2 cellular contexts compared by ENCODE assay signal in the genomic region with DNA sequence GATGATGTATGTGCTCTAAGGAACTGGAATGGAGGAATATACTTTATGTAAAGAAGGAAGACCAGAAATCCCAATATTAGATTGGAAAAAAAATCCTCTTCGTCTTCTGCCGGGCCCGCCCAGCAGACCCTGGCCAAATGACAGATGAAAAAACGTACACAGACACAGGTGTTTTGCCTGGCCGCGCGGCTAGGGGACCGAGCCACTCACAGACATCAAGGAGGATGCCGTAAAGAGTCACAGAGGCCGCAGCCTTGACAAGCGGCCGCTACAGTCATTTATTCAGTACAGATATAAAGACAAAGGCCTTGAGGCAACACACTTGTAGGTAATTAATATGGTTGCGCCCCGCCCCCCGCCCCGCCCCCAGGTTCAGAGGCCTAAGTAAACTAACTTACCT.
TF ChIP-seq lines count a peak whose summit lies in the region.

No MANE protein-coding gene starts in this region.

TF ChIP-seq in GM23338, 12 proteins besides CTCF, POLR2A, EP300 and RAD21:
- TF ChIP-seq, protein P1, sequence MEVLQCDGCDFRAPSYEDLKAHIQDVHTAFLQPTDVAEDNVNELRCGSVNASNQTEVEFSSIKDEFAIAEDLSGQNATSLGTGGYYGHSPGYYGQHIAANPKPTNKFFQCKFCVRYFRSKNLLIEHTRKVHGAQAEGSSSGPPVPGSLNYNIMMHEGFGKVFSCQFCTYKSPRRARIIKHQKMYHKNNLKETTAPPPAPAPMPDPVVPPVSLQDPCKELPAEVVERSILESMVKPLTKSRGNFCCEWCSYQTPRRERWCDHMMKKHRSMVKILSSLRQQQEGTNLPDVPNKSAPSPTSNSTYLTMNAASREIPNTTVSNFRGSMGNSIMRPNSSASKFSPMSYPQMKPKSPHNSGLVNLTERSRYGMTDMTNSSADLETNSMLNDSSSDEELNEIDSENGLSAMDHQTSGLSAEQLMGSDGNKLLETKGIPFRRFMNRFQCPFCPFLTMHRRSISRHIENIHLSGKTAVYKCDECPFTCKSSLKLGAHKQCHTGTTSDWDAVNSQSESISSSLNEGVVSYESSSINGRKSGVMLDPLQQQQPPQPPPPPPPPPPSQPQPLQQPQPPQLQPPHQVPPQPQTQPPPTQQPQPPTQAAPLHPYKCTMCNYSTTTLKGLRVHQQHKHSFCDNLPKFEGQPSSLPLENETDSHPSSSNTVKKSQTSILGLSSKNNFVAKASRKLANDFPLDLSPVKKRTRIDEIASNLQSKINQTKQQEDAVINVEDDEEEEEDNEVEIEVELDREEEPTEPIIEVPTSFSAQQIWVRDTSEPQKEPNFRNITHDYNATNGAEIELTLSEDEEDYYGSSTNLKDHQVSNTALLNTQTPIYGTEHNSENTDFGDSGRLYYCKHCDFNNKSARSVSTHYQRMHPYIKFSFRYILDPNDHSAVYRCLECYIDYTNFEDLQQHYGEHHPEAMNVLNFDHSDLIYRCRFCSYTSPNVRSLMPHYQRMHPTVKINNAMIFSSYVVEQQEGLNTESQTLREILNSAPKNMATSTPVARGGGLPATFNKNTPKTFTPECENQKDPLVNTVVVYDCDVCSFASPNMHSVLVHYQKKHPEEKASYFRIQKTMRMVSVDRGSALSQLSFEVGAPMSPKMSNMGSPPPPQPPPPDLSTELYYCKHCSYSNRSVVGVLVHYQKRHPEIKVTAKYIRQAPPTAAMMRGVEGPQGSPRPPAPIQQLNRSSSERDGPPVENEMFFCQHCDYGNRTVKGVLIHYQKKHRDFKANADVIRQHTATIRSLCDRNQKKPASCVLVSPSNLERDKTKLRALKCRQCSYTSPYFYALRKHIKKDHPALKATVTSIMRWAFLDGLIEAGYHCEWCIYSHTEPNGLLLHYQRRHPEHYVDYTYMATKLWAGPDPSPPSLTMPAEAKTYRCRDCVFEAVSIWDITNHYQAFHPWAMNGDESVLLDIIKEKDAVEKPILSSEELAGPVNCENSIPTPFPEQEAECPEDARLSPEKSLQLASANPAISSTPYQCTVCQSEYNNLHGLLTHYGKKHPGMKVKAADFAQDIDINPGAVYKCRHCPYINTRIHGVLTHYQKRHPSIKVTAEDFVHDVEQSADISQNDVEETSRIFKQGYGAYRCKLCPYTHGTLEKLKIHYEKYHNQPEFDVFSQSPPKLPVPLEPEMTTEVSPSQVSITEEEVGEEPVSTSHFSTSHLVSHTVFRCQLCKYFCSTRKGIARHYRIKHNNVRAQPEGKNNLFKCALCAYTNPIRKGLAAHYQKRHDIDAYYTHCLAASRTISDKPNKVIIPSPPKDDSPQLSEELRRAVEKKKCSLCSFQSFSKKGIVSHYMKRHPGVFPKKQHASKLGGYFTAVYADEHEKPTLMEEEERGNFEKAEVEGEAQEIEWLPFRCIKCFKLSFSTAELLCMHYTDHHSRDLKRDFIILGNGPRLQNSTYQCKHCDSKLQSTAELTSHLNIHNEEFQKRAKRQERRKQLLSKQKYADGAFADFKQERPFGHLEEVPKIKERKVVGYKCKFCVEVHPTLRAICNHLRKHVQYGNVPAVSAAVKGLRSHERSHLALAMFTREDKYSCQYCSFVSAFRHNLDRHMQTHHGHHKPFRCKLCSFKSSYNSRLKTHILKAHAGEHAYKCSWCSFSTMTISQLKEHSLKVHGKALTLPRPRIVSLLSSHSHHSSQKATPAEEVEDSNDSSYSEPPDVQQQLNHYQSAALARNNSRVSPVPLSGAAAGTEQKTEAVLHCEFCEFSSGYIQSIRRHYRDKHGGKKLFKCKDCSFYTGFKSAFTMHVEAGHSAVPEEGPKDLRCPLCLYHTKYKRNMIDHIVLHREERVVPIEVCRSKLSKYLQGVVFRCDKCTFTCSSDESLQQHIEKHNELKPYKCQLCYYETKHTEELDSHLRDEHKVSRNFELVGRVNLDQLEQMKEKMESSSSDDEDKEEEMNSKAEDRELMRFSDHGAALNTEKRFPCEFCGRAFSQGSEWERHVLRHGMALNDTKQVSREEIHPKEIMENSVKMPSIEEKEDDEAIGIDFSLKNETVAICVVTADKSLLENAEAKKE (CRISPR knock-in tag; IDR thresholded peaks at IDR 0.05) = no peak
- TF ChIP-seq JUNB (IDR thresholded peaks at IDR 0.05; ENCODE audit: unreplicated experiment) (no peak), EZH2phosphoT487 (IDR thresholded peaks at IDR 0.05; ENCODE audit: unreplicated experiment) (no peak), EZH2 (IDR thresholded peaks at IDR 0.05; ENCODE audit: low read depth, unreplicated experiment) (no peak)
- TF ChIP-seq, protein P2, sequence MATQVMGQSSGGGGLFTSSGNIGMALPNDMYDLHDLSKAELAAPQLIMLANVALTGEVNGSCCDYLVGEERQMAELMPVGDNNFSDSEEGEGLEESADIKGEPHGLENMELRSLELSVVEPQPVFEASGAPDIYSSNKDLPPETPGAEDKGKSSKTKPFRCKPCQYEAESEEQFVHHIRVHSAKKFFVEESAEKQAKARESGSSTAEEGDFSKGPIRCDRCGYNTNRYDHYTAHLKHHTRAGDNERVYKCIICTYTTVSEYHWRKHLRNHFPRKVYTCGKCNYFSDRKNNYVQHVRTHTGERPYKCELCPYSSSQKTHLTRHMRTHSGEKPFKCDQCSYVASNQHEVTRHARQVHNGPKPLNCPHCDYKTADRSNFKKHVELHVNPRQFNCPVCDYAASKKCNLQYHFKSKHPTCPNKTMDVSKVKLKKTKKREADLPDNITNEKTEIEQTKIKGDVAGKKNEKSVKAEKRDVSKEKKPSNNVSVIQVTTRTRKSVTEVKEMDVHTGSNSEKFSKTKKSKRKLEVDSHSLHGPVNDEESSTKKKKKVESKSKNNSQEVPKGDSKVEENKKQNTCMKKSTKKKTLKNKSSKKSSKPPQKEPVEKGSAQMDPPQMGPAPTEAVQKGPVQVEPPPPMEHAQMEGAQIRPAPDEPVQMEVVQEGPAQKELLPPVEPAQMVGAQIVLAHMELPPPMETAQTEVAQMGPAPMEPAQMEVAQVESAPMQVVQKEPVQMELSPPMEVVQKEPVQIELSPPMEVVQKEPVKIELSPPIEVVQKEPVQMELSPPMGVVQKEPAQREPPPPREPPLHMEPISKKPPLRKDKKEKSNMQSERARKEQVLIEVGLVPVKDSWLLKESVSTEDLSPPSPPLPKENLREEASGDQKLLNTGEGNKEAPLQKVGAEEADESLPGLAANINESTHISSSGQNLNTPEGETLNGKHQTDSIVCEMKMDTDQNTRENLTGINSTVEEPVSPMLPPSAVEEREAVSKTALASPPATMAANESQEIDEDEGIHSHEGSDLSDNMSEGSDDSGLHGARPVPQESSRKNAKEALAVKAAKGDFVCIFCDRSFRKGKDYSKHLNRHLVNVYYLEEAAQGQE (IDR thresholded peaks at IDR 0.05; ENCODE audit: unreplicated experiment) = no peak

TF ChIP-seq in WTC11, 78 proteins besides CTCF, POLR2A, EP300 and RAD21 (continued from another document):
- TF ChIP-seq, protein P3, sequence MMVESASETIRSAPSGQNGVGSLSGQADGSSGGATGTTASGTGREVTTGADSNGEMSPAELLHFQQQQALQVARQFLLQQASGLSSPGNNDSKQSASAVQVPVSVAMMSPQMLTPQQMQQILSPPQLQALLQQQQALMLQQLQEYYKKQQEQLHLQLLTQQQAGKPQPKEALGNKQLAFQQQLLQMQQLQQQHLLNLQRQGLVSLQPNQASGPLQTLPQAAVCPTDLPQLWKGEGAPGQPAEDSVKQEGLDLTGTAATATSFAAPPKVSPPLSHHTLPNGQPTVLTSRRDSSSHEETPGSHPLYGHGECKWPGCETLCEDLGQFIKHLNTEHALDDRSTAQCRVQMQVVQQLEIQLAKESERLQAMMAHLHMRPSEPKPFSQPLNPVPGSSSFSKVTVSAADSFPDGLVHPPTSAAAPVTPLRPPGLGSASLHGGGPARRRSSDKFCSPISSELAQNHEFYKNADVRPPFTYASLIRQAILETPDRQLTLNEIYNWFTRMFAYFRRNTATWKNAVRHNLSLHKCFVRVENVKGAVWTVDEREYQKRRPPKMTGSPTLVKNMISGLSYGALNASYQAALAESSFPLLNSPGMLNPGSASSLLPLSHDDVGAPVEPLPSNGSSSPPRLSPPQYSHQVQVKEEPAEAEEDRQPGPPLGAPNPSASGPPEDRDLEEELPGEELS (CRISPR knock-in tag; IDR thresholded peaks at IDR 0.05) = no peak
- TF ChIP-seq SOX15 (CRISPR knock-in tag; IDR thresholded peaks at IDR 0.05) (no peak), NFATC4 (CRISPR knock-in tag; IDR thresholded peaks at IDR 0.05) (no peak), ESRRA (CRISPR knock-in tag; IDR thresholded peaks at IDR 0.05; ENCODE audit: borderline replicate concordance) (no peak)
